Comparison of ENCODE assay signal across 15 cellular contexts in the genomic region with DNA sequence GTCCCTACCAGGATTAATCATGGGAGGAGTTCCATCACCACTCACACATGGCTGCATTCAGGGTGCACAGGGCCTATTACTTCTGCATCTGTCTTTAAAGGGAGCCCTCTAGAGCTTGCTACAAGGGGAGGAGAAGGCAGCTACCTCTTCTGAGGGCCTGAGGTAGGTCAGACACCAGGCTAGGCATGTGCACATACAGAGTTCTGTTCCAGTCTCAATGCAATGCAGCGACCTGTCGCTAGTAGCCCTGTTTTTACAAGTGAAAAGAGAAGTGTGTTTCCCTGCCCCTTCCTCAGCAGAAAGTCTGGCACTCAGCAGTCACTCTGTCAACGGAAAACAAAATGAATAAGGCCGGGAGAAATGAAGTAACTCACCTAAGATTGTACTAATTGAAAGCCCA.
A peak's percentile ranks its signal among the peaks of the same experiment; 100 is the strongest.
DNase-seq lines count a peak whose midpoint lies in the region; TF ChIP-seq lines count a peak whose summit lies in the region.
"Had no signal": no experiment of that assay in that cellular context is flagged by ENCODE, and none has a peak within 500 bp of the region (broad histone marks: within the 10 kb centered on the region; RNA-seq: fewer than 3 reads in every experiment).

No MANE protein-coding gene starts in this region.

- H3K4me1 Mint-ChIP-seq in endothelial cell (ENCODE audit: unreplicated experiment): no peaks in the 10 kb centered on the region
- H3K4me1 Mint-ChIP-seq in mesothelial cell of epicardium: peaks cover 10% of the 10 kb centered on the region
- H3K4me1 Mint-ChIP-seq: CD4-positive, alpha-beta memory T cell had no signal

- peaks cover 7% of the 10 kb centered on the region; the same call in 1 of the 2 replicates for H3K4me1 ChIP-seq in HEK293 (ENCODE audit: control insufficient read depth, insufficient read depth, low read length)
- peaks cover 91% of the 10 kb centered on the region for H3K4me1 ChIP-seq in OCI-LY1 (ENCODE audit: insufficient read depth, low read length, severe bottlenecking)
- H3K4me1 ChIP-seq: A549 had no signal

- H2AFZ ChIP-seq in OCI-LY1 (ENCODE audit: low read length): no peak overlapping the region

- H3K27me3 ChIP-seq in OCI-LY1 (ENCODE audit: insufficient read depth, low read length): no peaks in the 10 kb centered on the region
- H3K27me3 ChIP-seq: BE2C had no signal

- no peaks in the 10 kb centered on the region for H3K9me2 ChIP-seq in OCI-LY1 (ENCODE audit: low read depth, low read length)

- POLR2A ChIA-PET in HEK293 (lab: Yijun Ruan, JAX): no interaction called here

- no peaks in the 10 kb centered on the region for H3K36me3 ChIP-seq in HEK293 (ENCODE audit: control insufficient read depth in 2 of 2, insufficient read depth in 1 of 2, low read length in 2 of 2)
- no peaks in the 10 kb centered on the region for H3K36me3 ChIP-seq in OCI-LY1 (ENCODE audit: insufficient read depth, low read length)
- H3K36me3 ChIP-seq: BE2C, HAP-1 had no signal

- no peaks in the 10 kb centered on the region for H3K9me3 ChIP-seq in HEK293 (ENCODE audit: control insufficient read depth, insufficient read depth, low read depth, low read length)
- H3K9me3 ChIP-seq in OCI-LY1 (ENCODE audit: low read length): no peaks in the 10 kb centered on the region
- H3K9me3 ChIP-seq: A549, BE2C, HAP-1 had no signal

- H3K36me3 Mint-ChIP-seq in endothelial cell (ENCODE audit: low read depth, unreplicated experiment) (no peaks in the 10 kb centered on the region), mesothelial cell of epicardium (no peaks in the 10 kb centered on the region)
- H3K36me3 Mint-ChIP-seq: CD4-positive, alpha-beta memory T cell had no signal

- H3K4me3 Mint-ChIP-seq in endothelial cell (ENCODE audit: unreplicated experiment) (no peak overlapping the region), mesothelial cell of epicardium (no peak overlapping the region)
- H3K4me3 Mint-ChIP-seq: CD4-positive, alpha-beta memory T cell had no signal

- H3K27me3 Mint-ChIP-seq in endothelial cell (ENCODE audit: unreplicated experiment) (peaks cover 2% of the 10 kb centered on the region), mesothelial cell of epicardium (ENCODE audit: low read depth) (no peaks in the 10 kb centered on the region)
- H3K27me3 Mint-ChIP-seq: CD4-positive, alpha-beta memory T cell had no signal

- H3K79me2 ChIP-seq in OCI-LY1 (ENCODE audit: insufficient read depth, low read length): no peaks in the 10 kb centered on the region

- DNase-seq in endothelial cell (ENCODE audit: low spot score) (peak; percentile 7), mesothelial cell of epicardium (ENCODE audit: low spot score in 2 of 2, unreplicated experiment in 2 of 2) (no peak), substantia nigra (lab: John Stamatoyannopoulos, UW) (no peak), HuH-7 (ENCODE audit: low spot score) (no peak), NCI-H1694 treated with DMSO at 0.1 percent for 48 hours (lab: John Stamatoyannopoulos, UW) (no peak)
- DNase-seq: BE2C; CD4-positive, alpha-beta memory T cell; DMS79; GOT3 had no signal

- H3K27ac Mint-ChIP-seq in endothelial cell (ENCODE audit: unreplicated experiment) (no peak overlapping the region), mesothelial cell of epicardium (peak overlapping the region; percentile 16)
- H3K27ac Mint-ChIP-seq: CD4-positive, alpha-beta memory T cell had no signal

- no peak for TF ChIP-seq CTCF in HEK293 (tag by site-specific recombination; IDR thresholded peaks at IDR 0.05)
- 0 out of 2 replicates have a peak, but pooled peaks have one; percentile 30 for TF ChIP-seq CTCF in OCI-LY1 (IDR thresholded peaks at IDR 0.05; ENCODE audit: low read length)
- TF ChIP-seq CTCF in endothelial cell (IDR thresholded peaks at IDR 0.05; ENCODE audit: unreplicated experiment): no peak
- TF ChIP-seq CTCF in mesothelial cell of epicardium (IDR thresholded peaks at IDR 0.05; ENCODE audit: unreplicated experiment): no peak

- H3F3A ChIP-seq in OCI-LY1 (ENCODE audit: insufficient read depth, low read length): peaks cover 3% of the 10 kb centered on the region

- H4K20me1 ChIP-seq in OCI-LY1 (ENCODE audit: insufficient read depth, low read length): no peaks in the 10 kb centered on the region

- H3K4me2 ChIP-seq in OCI-LY1 (ENCODE audit: low read length): peak overlapping the region; percentile 34; the same call in 1 of the 2 replicates
- H3K4me2 ChIP-seq: A549 had no signal

- H3K9me3 Mint-ChIP-seq in endothelial cell (ENCODE audit: unreplicated experiment) (no peaks in the 10 kb centered on the region), mesothelial cell of epicardium (no peaks in the 10 kb centered on the region)

- H3K27ac ChIP-seq in HEK293 (ENCODE audit: extremely low read depth, low read depth, low read length) (no peak overlapping the region), OCI-LY1 (ENCODE audit: low read depth, low read length, poor library complexity, severe bottlenecking) (peak overlapping the region; percentile 97), substantia nigra (ENCODE audit: low read depth, low read length, poor library complexity, severe bottlenecking) (no peak overlapping the region)
- H3K27ac ChIP-seq: A549, C4-2B, HL-60 had no signal

- H3K4me3 ChIP-seq in HEK293 (ENCODE audit: low read depth, low read length): no peak overlapping the region
- H3K4me3 ChIP-seq in OCI-LY1 (ENCODE audit: low read depth, low read length, poor library complexity, severe bottlenecking): no peak overlapping the region
- H3K4me3 ChIP-seq: A549, HAP-1 had no signal

- CTCF ChIA-PET in HEK293 (lab: Yijun Ruan, JAX): no interaction called here

- no peak overlapping the region; the same call in 1 of the 2 replicates for H3K9ac ChIP-seq in OCI-LY1 (ENCODE audit: low read length)

TF ChIP-seq in HEK293, 187 proteins besides CTCF, POLR2A, EP300 and RAD21:
- TF ChIP-seq ZNF114 (tag by site-specific recombination; IDR thresholded peaks at IDR 0.05) (no peak), ZNF174 (tag by site-specific recombination; IDR thresholded peaks at IDR 0.05) (no peak), SCRT2 (tag by site-specific recombination; IDR thresholded peaks at IDR 0.05) (peak; percentile 49), ZNF354C (tag by site-specific recombination; IDR thresholded peaks at IDR 0.05; ENCODE audit: borderline replicate concordance, low read depth) (no peak), KLF7 (tag by site-specific recombination; IDR thresholded peaks at IDR 0.05; ENCODE audit: borderline replicate concordance) (no peak)
